ENCODE assay signal across 20 cellular contexts in the genomic region with DNA sequence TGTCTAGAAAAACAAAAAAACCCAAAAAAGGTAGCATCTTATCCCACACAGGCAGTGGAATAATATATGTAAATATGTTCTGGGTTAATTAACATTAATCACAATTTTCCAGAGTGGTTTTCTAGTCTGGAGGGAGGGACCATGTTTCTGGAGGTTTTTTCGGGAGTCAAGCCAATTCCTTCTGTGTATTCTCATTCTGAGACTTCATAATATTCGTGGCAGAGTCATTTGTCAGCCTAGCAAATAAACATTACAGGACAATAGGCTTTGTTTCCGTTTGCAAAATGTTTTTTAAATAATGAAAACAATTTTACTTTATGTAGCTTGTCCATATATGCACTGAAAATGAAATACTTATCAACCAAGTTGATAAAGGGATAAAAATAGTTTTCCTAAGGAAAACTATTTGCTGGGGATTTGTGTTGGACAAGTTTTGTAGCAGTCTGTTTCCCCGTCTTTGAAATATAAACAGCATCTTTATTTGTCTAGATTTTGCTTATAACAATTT. TPM values are rescaled to one million over a fixed set of nuclear protein-coding genes. Genes with fewer than 3 reads are reported as not detected.
A peak's percentile ranks its signal among the peaks of the same experiment; 100 is the strongest.
DNase-seq lines count a peak whose midpoint lies in the region; ATAC-seq, FAIRE-seq and TF ChIP-seq lines count a peak whose summit lies in the region.
"Had no signal": no experiment of that assay in that cellular context is flagged by ENCODE, and none has a peak within 500 bp of the region (broad histone marks: within the 10 kb centered on the region; RNA-seq: fewer than 3 reads in every experiment).

No MANE protein-coding gene starts in this region.

- no peaks in the 10 kb centered on the region for H3K9me3 Mint-ChIP-seq in naive thymus-derived CD4-positive, alpha-beta T cell
- H3K9me3 Mint-ChIP-seq: neural progenitor cell had no signal

- H3K36me3 Mint-ChIP-seq in naive thymus-derived CD4-positive, alpha-beta T cell, result no peaks in the 10 kb centered on the region
- H3K36me3 Mint-ChIP-seq: neural progenitor cell had no signal

- WGBS in sigmoid colon, 2 donors, result 35 to 57% methylated on average over 4 of the region's 4 CpGs
- 18% methylated on average over 4 of the region's 4 CpGs for WGBS in prostate gland

- peak; percentile 2 for DNase-seq in COR-L47 (lab: John Stamatoyannopoulos, UW)
- DNase-seq in Panc1 (ENCODE audit: low read depth, low spot score), result no peak
- peak; percentile 43 for DNase-seq in fibroblast of mammary gland (ENCODE audit: low read depth)
- DNase-seq in sigmoid colon, result no peak
- DNase-seq in kidney, result no peak
- no peak for DNase-seq in prostate gland (ENCODE audit: low spot score)
- no peak for DNase-seq in naive thymus-derived CD4-positive, alpha-beta T cell
- DNase-seq: activated CD8-positive, alpha-beta memory T cell treated with anti-CD3 and anti-CD28 coated beads for 24 hours; activated gamma-delta T cell treated with Interleukin-2 at 50 U/mL for 16 hours; AML-193; left colon; NCI-H146; NCI-H524; stimulated activated naive CD4-positive, alpha-beta T cell; WERI-Rb-1 had no signal

- FAIRE-seq in kidney (lab: Jason Lieb, UNC), result no peak

- H3K27ac ChIP-seq in Panc1 (ENCODE audit: low read length) (peak overlapping the region; percentile 36; the same call in 1 of the 2 replicates), sigmoid colon (peak overlapping the region; percentile 73 to 92 (median 82)), kidney (ENCODE audit: low read depth in 2 of 2, low read length in 2 of 2) (no peak overlapping the region), prostate gland (peak overlapping the region in 1 of 2 donors; percentile 1)
- H3K27ac ChIP-seq in naive thymus-derived CD4-positive, alpha-beta T cell (ENCODE audit: low read depth, low read length), result no peak overlapping the region
- H3K27ac ChIP-seq: breast epithelium, neural progenitor cell, WERI-Rb-1 had no signal

- H3K4me3 ChIP-seq in Panc1 (ENCODE audit: low read depth in 2 of 2, low read length in 2 of 2), result no peak overlapping the region
- H3K4me3 ChIP-seq in fibroblast of mammary gland (ENCODE audit: control insufficient read depth, low read depth, low read length), result no peak overlapping the region
- no peak overlapping the region for H3K4me3 ChIP-seq in sigmoid colon
- no peak overlapping the region for H3K4me3 ChIP-seq in kidney (ENCODE audit: low read length in 2 of 2)
- H3K4me3 ChIP-seq in prostate gland, result no peak overlapping the region
- H3K4me3 ChIP-seq in naive thymus-derived CD4-positive, alpha-beta T cell (ENCODE audit: low read length), result no peak overlapping the region
- H3K4me3 ChIP-seq: breast epithelium, K562, neural progenitor cell, skin epidermis had no signal

- H3K9me3 ChIP-seq in Panc1 (ENCODE audit: control insufficient read depth, insufficient read depth, low read depth, low read length) (no peaks in the 10 kb centered on the region), sigmoid colon (no peaks in the 10 kb centered on the region), kidney (ENCODE audit: control insufficient read depth in 1 of 2, low read length in 2 of 2) (no peaks in the 10 kb centered on the region), prostate gland (no peaks in the 10 kb centered on the region)
- H3K9me3 ChIP-seq in naive thymus-derived CD4-positive, alpha-beta T cell (ENCODE audit: control insufficient read depth in 2 of 3, low read length in 3 of 3), result no peaks in the 10 kb centered on the region
- H3K9me3 ChIP-seq: breast epithelium had no signal

- no TSS peak for BruUV-seq in Panc1 (replicated peaks; lab: Mats Ljungman, UMichigan)

- CTCF ChIA-PET in Panc1 (lab: Charles Lee), result no interaction called here
- CTCF ChIA-PET in naive thymus-derived CD4-positive, alpha-beta T cell (lab: Charles Lee), result no interaction called here

- intact Hi-C loops in Panc1 (cut with micrococcal nuclease; ENCODE audit: unreplicated experiment) (no loop called here), sigmoid colon (cut with DNase I) (no loop called here), kidney (cut with DNase I) (no loop called here), prostate gland (cut with DNase I) (no loop called here)
- intact Hi-C loops in naive thymus-derived CD4-positive, alpha-beta T cell (cut with micrococcal nuclease), result no loop called here

- H3K9ac ChIP-seq in kidney (ENCODE audit: low read length in 2 of 2), result no peak overlapping the region
- H3K9ac ChIP-seq: neural progenitor cell had no signal

- in situ Hi-C loops in Panc1 (cut with HindIII; ENCODE audit: low pct_unique_long_range_greater_than_20kb, low sequenced_read_pairs), result no loop called here

- no peak overlapping the region for H3K27ac Mint-ChIP-seq in naive thymus-derived CD4-positive, alpha-beta T cell
- H3K27ac Mint-ChIP-seq: neural progenitor cell had no signal

- H3K27me3 ChIP-seq in Panc1 (ENCODE audit: control insufficient read depth, insufficient read depth, low read length) (no peaks in the 10 kb centered on the region), sigmoid colon (no peaks in the 10 kb centered on the region), prostate gland (replicated peaks; ENCODE audit: insufficient read depth) (no peaks in the 10 kb centered on the region)
- peaks cover 0 to 2% of the 10 kb centered on the region in 2 donors for H3K27me3 ChIP-seq in naive thymus-derived CD4-positive, alpha-beta T cell (ENCODE audit: control insufficient read depth in 2 of 2, insufficient read depth in 2 of 2, low read length in 2 of 2)
- H3K27me3 ChIP-seq: breast epithelium, neural progenitor cell had no signal

- H3K4me3 Mint-ChIP-seq in naive thymus-derived CD4-positive, alpha-beta T cell, result no peak overlapping the region
- H3K4me3 Mint-ChIP-seq: neural progenitor cell had no signal

- H3K4me1 ChIP-seq in Panc1 (ENCODE audit: control insufficient read depth, insufficient read depth, low read length) (peaks cover 39% of the 10 kb centered on the region), sigmoid colon (peaks cover 0 to 72% (median 55%) of the 10 kb centered on the region in 4 donors), kidney (ENCODE audit: control insufficient read depth in 1 of 2, insufficient read depth in 1 of 2, low read depth in 1 of 2, low read length in 2 of 2) (peaks cover 0 to 4% of the 10 kb centered on the region in 2 donors), prostate gland (replicated peaks) (peaks cover 2% of the 10 kb centered on the region)
- no peaks in the 10 kb centered on the region for H3K4me1 ChIP-seq in naive thymus-derived CD4-positive, alpha-beta T cell (ENCODE audit: control insufficient read depth in 2 of 2, insufficient read depth in 2 of 2, low read length in 2 of 2)
- H3K4me1 ChIP-seq: breast epithelium, neural progenitor cell had no signal

- ATAC-seq in Panc1, result no peak
- no peak for ATAC-seq in GM19463 (IDR thresholded peaks at IDR 0.05; ENCODE audit: unreplicated experiment)
- ATAC-seq in naive thymus-derived CD4-positive, alpha-beta T cell, result no peak
- ATAC-seq: K562, left colon had no signal

- POLR2A ChIA-PET in Panc1 (lab: Charles Lee), result no interaction called here
- POLR2A ChIA-PET in naive thymus-derived CD4-positive, alpha-beta T cell (lab: Charles Lee), result no interaction called here

- TF ChIP-seq CTCF in Panc1 (IDR thresholded peaks at IDR 0.05) (no peak), fibroblast of mammary gland (conservative IDR thresholded peaks at IDR 0.05; ENCODE audit: control insufficient read depth, insufficient read depth, low read depth, low read length) (no peak), sigmoid colon (IDR thresholded peaks at IDR 0.05) (no peak), kidney (IDR thresholded peaks at IDR 0.05; ENCODE audit: borderline replicate concordance, extremely low read depth, insufficient read depth) (no peak), prostate gland (IDR thresholded peaks at IDR 0.05) (no peak)

- no peak for TF ChIP-seq POLR2A in sigmoid colon (IDR thresholded peaks at IDR 0.05)
- no peak for TF ChIP-seq POLR2A in prostate gland (IDR thresholded peaks at IDR 0.05)

- H3K27me3 Mint-ChIP-seq in naive thymus-derived CD4-positive, alpha-beta T cell, result peaks cover 0 to 4% (median 0%) of the 10 kb centered on the region in 5 donors

- peaks cover 0 to 13% (median 3%) of the 10 kb centered on the region in 7 donors for H3K4me1 Mint-ChIP-seq in naive thymus-derived CD4-positive, alpha-beta T cell

- H3K36me3 ChIP-seq in Panc1 (ENCODE audit: control insufficient read depth, insufficient read depth, low read length) (no peaks in the 10 kb centered on the region), sigmoid colon (no peaks in the 10 kb centered on the region), kidney (ENCODE audit: control insufficient read depth in 1 of 2, insufficient read depth in 2 of 2, low read length in 2 of 2) (no peaks in the 10 kb centered on the region), prostate gland (no peaks in the 10 kb centered on the region)
- no peaks in the 10 kb centered on the region for H3K36me3 ChIP-seq in naive thymus-derived CD4-positive, alpha-beta T cell (ENCODE audit: control insufficient read depth in 2 of 3, insufficient read depth in 3 of 3, low read length in 3 of 3)
- H3K36me3 ChIP-seq: breast epithelium, neural progenitor cell, WERI-Rb-1 had no signal

- no peak for TF ChIP-seq EP300 in sigmoid colon (IDR thresholded peaks at IDR 0.05)

RNA-seq across cellular contexts. Expression of gene SERINC3, which starts 26.4 kb away (rescaled TPM):
- total RNA-seq in Panc1 (2021; ENCODE audit: unreplicated experiment) (76.4 TPM), sigmoid colon (100 to 1,000 TPM in 1 of 4 donors, 10 to 100 TPM in 3; 75.9 to 112 (median 88.8) TPM), kidney (90.4 TPM), prostate gland (100 to 1,000 TPM in 1 of 2 donors, 10 to 100 TPM in 1; 89.1 to 141 TPM)
- polyA plus RNA-seq in Panc1 (2012; ENCODE audit: insufficient read length), result 90.5 TPM
- polyA plus RNA-seq in sigmoid colon (10 to 100 TPM; 11.1 to 58.2 (median 21.0) TPM), kidney (ENCODE audit: insufficient read depth, low read depth, low replicate concordance) (41.6 TPM)
- total RNA-seq in naive thymus-derived CD4-positive, alpha-beta T cell, result 10 to 100 TPM; 59.7 to 85.3 (median 78.9) TPM
- 100 to 1,000 TPM; 188 to 199 TPM for polyA plus RNA-seq in naive thymus-derived CD4-positive, alpha-beta T cell

RNA-seq across cellular contexts. Expression of gene PKIG, which starts 34.2 kb away (rescaled TPM):
- total RNA-seq in Panc1 (2021; ENCODE audit: unreplicated experiment) (66.3 TPM), sigmoid colon (100 to 1,000 TPM; 348 to 511 (median 395) TPM), kidney (71.1 TPM), prostate gland (10 to 100 TPM; 60.9 to 81.1 TPM)
- 91.5 TPM for polyA plus RNA-seq in Panc1 (2012; ENCODE audit: insufficient read length)
- polyA plus RNA-seq in sigmoid colon (10 to 100 TPM; 43.9 to 78.4 (median 75.7) TPM), kidney (ENCODE audit: insufficient read depth, low read depth, low replicate concordance) (150 TPM)
- 1 to 10 TPM; 1.9 to 6.0 (median 2.9) TPM for total RNA-seq in naive thymus-derived CD4-positive, alpha-beta T cell
- polyA plus RNA-seq in naive thymus-derived CD4-positive, alpha-beta T cell, result 1 to 10 TPM; 2.9 to 3.6 TPM

Comparison
In these comparisons a context has a peak if more than half of its experiments do, and no peak if none do; other contexts are left out.
1. DNase-seq: peak in COR-L47 (single experiment) and fibroblast of mammary gland (single experiment); none in Panc1 (single experiment), sigmoid colon (single experiment), kidney (single experiment), prostate gland (single experiment) and naive thymus-derived CD4-positive, alpha-beta T cell (0 of 9).
2. H3K27ac ChIP-seq: peak in Panc1 (single experiment) and sigmoid colon (4 of 4); none in kidney (0 of 2) and naive thymus-derived CD4-positive, alpha-beta T cell (single experiment).